Comparison of ENCODE assay signal across 22 cellular contexts in genomic region chrX:34879361-34879760, GRCh38.
"Had no signal": no experiment of that assay in that cellular context is flagged by ENCODE, and none has a peak within 500 bp of the region (broad histone marks: within the 10 kb centered on the region; RNA-seq: fewer than 3 reads in every experiment).

No MANE protein-coding gene starts in this region.

- DNase-seq: activated CD4-positive, alpha-beta memory T cell treated with anti-CD3 and anti-CD28 coated beads for 36 hours; activated CD4-positive, alpha-beta T cell treated with anti-CD3 and anti-CD28 coated beads, Interleukin-2, amount 10 ng/mL, durations not matched to agents 24 days and 14 days; activated CD4-positive, CD25-positive, alpha-beta regulatory T cell treated with anti-CD3 and anti-CD28 coated beads, Interleukin-2, amount 50 U/mL, for 72 hours; activated CD8-positive, alpha-beta memory T cell treated with anti-CD3 and anti-CD28 coated beads, Interleukin-2, amount 50 U/mL, for 48 hours; activated gamma-delta T cell; activated naive CD4-positive, alpha-beta T cell treated with anti-CD3 and anti-CD28 coated beads, Interleukin-2, amount 10 ng/mL, durations not matched to agents 7 days and 5 days; activated T-cell treated with anti-CD3 and anti-CD28 coated beads, Interleukin-2, amount 50 U/mL, for 24 hours; amygdala; cerebellar nuclear complex; left lung; lower lobe of right lung; mesendoderm; mucosa of descending colon; pancreas; psoas muscle; stimulated activated CD4-positive, alpha-beta T cell treated with anti-CD3 and anti-CD28 coated beads, Interleukin-15, amount 100 ng/mL, for 24 hours; stimulated activated CD4-positive, alpha-beta T cell treated with anti-CD3 and anti-CD28 coated beads, Interleukin-2, amount 100 ng/mL, for 24 hours; stimulated activated naive CD4-positive, alpha-beta T cell; T-helper 2 cell had no signal

- H3K4me3 ChIP-seq: coronary artery, left lung, lower lobe of right lung, mucosa of descending colon, pancreas, psoas muscle, tibial nerve had no signal

- H3K9me3 ChIP-seq: left lung, lower lobe of right lung, mucosa of descending colon, pancreas, psoas muscle, tibial nerve had no signal

- H3K4me3 Mint-ChIP-seq: activated CD4-positive, alpha-beta memory T cell treated with anti-CD3 and anti-CD28 coated beads for 36 hours; activated CD4-positive, alpha-beta T cell treated with anti-CD3 and anti-CD28 coated beads, Interleukin-2, amount 10 ng/mL, durations not matched to agents 24 days and 14 days; activated naive CD4-positive, alpha-beta T cell treated with anti-CD3 and anti-CD28 coated beads, Interleukin-2, amount 10 ng/mL, durations not matched to agents 7 days and 5 days; activated T-cell treated with anti-CD3 and anti-CD28 coated beads, Interleukin-2, amount 50 U/mL, for 24 hours had no signal

- H3K27ac Mint-ChIP-seq: activated CD4-positive, alpha-beta memory T cell treated with anti-CD3 and anti-CD28 coated beads for 36 hours; activated CD4-positive, alpha-beta T cell treated with anti-CD3 and anti-CD28 coated beads, Interleukin-2, amount 10 ng/mL, durations not matched to agents 24 days and 14 days; activated naive CD4-positive, alpha-beta T cell treated with anti-CD3 and anti-CD28 coated beads, Interleukin-2, amount 10 ng/mL, durations not matched to agents 7 days and 5 days; activated T-cell treated with anti-CD3 and anti-CD28 coated beads, Interleukin-2, amount 50 U/mL, for 24 hours had no signal

- H3K9me3 Mint-ChIP-seq: activated CD4-positive, alpha-beta T cell treated with anti-CD3 and anti-CD28 coated beads, Interleukin-2, amount 10 ng/mL, durations not matched to agents 24 days and 14 days; activated naive CD4-positive, alpha-beta T cell treated with anti-CD3 and anti-CD28 coated beads, Interleukin-2, amount 10 ng/mL, durations not matched to agents 7 days and 5 days had no signal

- H3K4me1 ChIP-seq: left lung, lower lobe of right lung, pancreas, tibial nerve had no signal

- H3K36me3 Mint-ChIP-seq: activated CD4-positive, alpha-beta memory T cell treated with anti-CD3 and anti-CD28 coated beads for 36 hours; activated naive CD4-positive, alpha-beta T cell treated with anti-CD3 and anti-CD28 coated beads, Interleukin-2, amount 10 ng/mL, durations not matched to agents 7 days and 5 days had no signal

- H3K36me3 ChIP-seq: left lung, lower lobe of right lung, pancreas, tibial nerve had no signal

- H3K4me1 Mint-ChIP-seq: activated CD4-positive, alpha-beta T cell treated with anti-CD3 and anti-CD28 coated beads, Interleukin-2, amount 10 ng/mL, durations not matched to agents 24 days and 14 days; activated naive CD4-positive, alpha-beta T cell treated with anti-CD3 and anti-CD28 coated beads, Interleukin-2, amount 10 ng/mL, durations not matched to agents 7 days and 5 days had no signal

- H3K27me3 Mint-ChIP-seq: activated CD4-positive, alpha-beta memory T cell treated with anti-CD3 and anti-CD28 coated beads for 36 hours; activated CD4-positive, alpha-beta T cell treated with anti-CD3 and anti-CD28 coated beads, Interleukin-2, amount 10 ng/mL, durations not matched to agents 24 days and 14 days; activated naive CD4-positive, alpha-beta T cell treated with anti-CD3 and anti-CD28 coated beads, Interleukin-2, amount 10 ng/mL, durations not matched to agents 7 days and 5 days had no signal

- H3K27me3 ChIP-seq: left lung, tibial nerve had no signal

- H3K27ac ChIP-seq: coronary artery, left lung, lower lobe of right lung, pancreas, psoas muscle, tibial nerve had no signal

- ATAC-seq: esophagus mucosa, left lung, lower lobe of right lung, mucosa of descending colon, pancreas, psoas muscle had no signal
